25 cellular contexts compared by ENCODE assay signal in the genomic region with DNA sequence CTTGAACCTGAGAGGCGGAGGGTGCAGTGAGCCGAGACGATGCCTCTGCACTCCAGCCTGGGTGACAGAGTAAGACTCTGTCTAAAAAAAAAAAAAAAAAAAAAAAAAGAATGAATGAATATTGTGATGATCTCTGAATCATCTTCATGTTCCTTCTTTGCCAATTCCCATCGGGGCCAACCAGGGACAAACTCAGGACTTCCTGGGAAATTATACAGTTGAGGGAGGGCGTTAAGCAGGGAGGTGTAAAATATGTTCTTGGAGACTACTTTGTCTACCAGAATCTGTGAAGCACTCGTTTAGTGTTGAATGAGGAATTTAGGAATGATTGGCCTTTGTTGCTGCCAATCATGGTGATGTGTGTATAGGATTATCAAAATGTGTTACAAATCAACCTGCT.
"Had no signal": no experiment of that assay in that cellular context is flagged by ENCODE, and none has a peak within 500 bp of the region (broad histone marks: within the 10 kb centered on the region; RNA-seq: fewer than 3 reads in every experiment).

No MANE protein-coding gene starts in this region.

- DNase-seq: activated CD4-positive, alpha-beta T cell treated with anti-CD3 and anti-CD28 coated beads for 48 hours; activated CD4-positive, alpha-beta T cell treated with anti-CD3 and anti-CD28 coated beads, Interleukin-2, amount 50 U/mL, for 4 hours; activated CD4-positive, CD25-positive, alpha-beta regulatory T cell treated with anti-CD3 and anti-CD28 coated beads, Interleukin-2, amount 50 U/mL, for 72 hours; activated CD8-positive, alpha-beta memory T cell treated with anti-CD3 and anti-CD28 coated beads, Interleukin-2, amount 50 U/mL, for 48 hours; activated CD8-positive, alpha-beta T cell treated with anti-CD3 and anti-CD28 coated beads, Interleukin-2, amount 10 ng/mL, durations not matched to agents 7 days and 5 days; activated effector memory CD4-positive, alpha-beta T cell treated with Interleukin-2 at 50 U/mL for 16 hours; activated naive CD4-positive, alpha-beta T cell; activated T-cell treated with anti-CD3 and anti-CD28 coated beads, Interleukin-2, amount 50 U/mL, for 1 hour; amniotic stem cell; body of pancreas; Kasumi-1; NCI-H1092; NCI-H1417; NCI-H1930; NCI-H2171; NCI-H510A; NCI-H69; PC-3; SHP77; T-helper 17 cell; T-helper 9 cell had no signal

- ATAC-seq: activated CD8-positive, alpha-beta T cell treated with anti-CD3 and anti-CD28 coated beads, Interleukin-2, amount 10 ng/mL, durations not matched to agents 7 days and 5 days; body of pancreas; PC-3; T-helper 17 cell; WTC11 had no signal

- H3K4me3 ChIP-seq: ascending aorta, body of pancreas, cardiac muscle cell, SJSA1 had no signal

- H3K4me1 ChIP-seq: body of pancreas, SJSA1 had no signal

- H3K9me3 ChIP-seq: ascending aorta, body of pancreas, SJSA1 had no signal

- H3K36me3 ChIP-seq: ascending aorta, cardiac muscle cell, SJSA1 had no signal

- H3K27me3 ChIP-seq: ascending aorta, body of pancreas, cardiac muscle cell, SJSA1 had no signal

- H3K27ac ChIP-seq: ascending aorta, body of pancreas, cardiac muscle cell, SJSA1 had no signal
